14 cellular contexts compared by ENCODE assay signal in genomic region chr10:3911241-3911640, GRCh38.
DNase-seq lines count a peak whose midpoint lies in the region; ATAC-seq and TF ChIP-seq lines count a peak whose summit lies in the region.
"Had no signal": no experiment of that assay in that cellular context is flagged by ENCODE, and none has a peak within 500 bp of the region (broad histone marks: within the 10 kb centered on the region; RNA-seq: fewer than 3 reads in every experiment).

No MANE protein-coding gene starts in this region.

- ATAC-seq in heart right ventricle (no peak), HG02870 (IDR thresholded peaks at IDR 0.05; ENCODE audit: unreplicated experiment) (no peak)

- TF ChIP-seq CTCF in heart right ventricle (IDR thresholded peaks at IDR 0.05) (no peak), coronary artery (IDR thresholded peaks at IDR 0.05) (no peak)

- peak overlapping the region in 4 of 10 donors; percentile 48 to 57 (median 50) for H3K4me3 ChIP-seq in heart right ventricle
- H3K4me3 ChIP-seq in muscle layer of duodenum (ENCODE audit: low read depth in 1 of 2, low read length in 2 of 2), result peak overlapping the region in 1 of 2 donors; percentile 22
- H3K4me3 ChIP-seq in stomach smooth muscle (ENCODE audit: low read length in 2 of 2), result peak overlapping the region; percentile 12 to 70
- no peak overlapping the region for H3K4me3 ChIP-seq in coronary artery
- H3K4me3 ChIP-seq: BLaER1 treated with 17β-estradiol and CSF1 and Interleukin-3, amounts not matched to agents 10 nM and 100 nM had no signal

- no peaks in the 10 kb centered on the region for H3K27me3 ChIP-seq in heart right ventricle
- no peaks in the 10 kb centered on the region for H3K27me3 ChIP-seq in muscle layer of duodenum (ENCODE audit: low read depth, low read length)
- no peaks in the 10 kb centered on the region for H3K27me3 ChIP-seq in stomach smooth muscle (ENCODE audit: control insufficient read depth in 1 of 2, insufficient read depth in 2 of 2, low read length in 2 of 2)
- H3K27me3 ChIP-seq: BLaER1 treated with 17β-estradiol and CSF1 and Interleukin-3, amounts not matched to agents 10 nM and 100 nM had no signal

- intact Hi-C loops in heart right ventricle (cut with DNase I), result loop anchor here in 5 of 10 donors (5.0 to 10.0 kb wide), 7 partner anchors 99 to 174 kb away; partner anchors contain the start of gene KLF6 (in 2 of the 5)
- intact Hi-C loops in cardiac septum (cut with DNase I), result loop anchor here (5.0 to 10.0 kb wide), 3 partner anchors 124 to 754 kb away; partner anchors contain the start of gene KLF6

- DNase-seq in heart right ventricle (no peak), cardiac septum (ENCODE audit: low spot score) (no peak), epithelial cell of prostate (ENCODE audit: low read depth, low spot score) (no peak), coronary artery (ENCODE audit: low spot score) (no peak)
- DNase-seq in effector CD8-positive, alpha-beta T cell (lab: John Stamatoyannopoulos, UW), result no peak
- DNase-seq: GF-D8, MM.1S, NCI-H1105, NCI-H187 treated with DMSO at 0.1 percent for 48 hours, NCI-H446 had no signal

- H3K9ac ChIP-seq in stomach smooth muscle (ENCODE audit: low read length in 2 of 2), result no peak overlapping the region
- H3K9ac ChIP-seq: BLaER1 treated with 17β-estradiol and CSF1 and Interleukin-3, amounts not matched to agents 10 nM and 100 nM had no signal

- H3K27ac ChIP-seq in heart right ventricle, result peak overlapping the region in 8 of 10 donors; percentile 46 to 90 (median 86)
- H3K27ac ChIP-seq in epithelial cell of prostate, result peak overlapping the region; percentile 34
- peak overlapping the region; percentile 86 for H3K27ac ChIP-seq in muscle layer of duodenum (ENCODE audit: low read length)
- H3K27ac ChIP-seq in stomach smooth muscle (ENCODE audit: low read length), result peak overlapping the region; percentile 49
- peak overlapping the region in 1 of 2 donors; percentile 53 for H3K27ac ChIP-seq in coronary artery
- H3K27ac ChIP-seq: BLaER1 treated with 17β-estradiol and CSF1 and Interleukin-3, amounts not matched to agents 10 nM and 100 nM had no signal

- WGBS in heart right ventricle, 2 donors, result 41 to 60% methylated on average over 6 of the region's 6 CpGs

- H3K36me3 ChIP-seq in heart right ventricle (no peaks in the 10 kb centered on the region), muscle layer of duodenum (ENCODE audit: control insufficient read depth in 1 of 2, insufficient read depth in 2 of 2, low read length in 2 of 2) (no peaks in the 10 kb centered on the region), stomach smooth muscle (ENCODE audit: control insufficient read depth in 2 of 2, insufficient read depth in 2 of 2, low read length in 2 of 2) (no peaks in the 10 kb centered on the region)
- H3K36me3 ChIP-seq: BLaER1 treated with 17β-estradiol and CSF1 and Interleukin-3, amounts not matched to agents 10 nM and 100 nM had no signal

- H3K9me3 ChIP-seq in heart right ventricle (peaks cover 0 to under 1% (median 0%) of the 10 kb centered on the region in 11 donors), muscle layer of duodenum (ENCODE audit: control insufficient read depth in 1 of 2, low read length in 2 of 2) (no peaks in the 10 kb centered on the region), stomach smooth muscle (ENCODE audit: control insufficient read depth in 2 of 2, low read length in 2 of 2) (no peaks in the 10 kb centered on the region)
- H3K9me3 ChIP-seq: BLaER1 treated with 17β-estradiol and CSF1 and Interleukin-3, amounts not matched to agents 10 nM and 100 nM had no signal

- H3K4me1 ChIP-seq in heart right ventricle (peaks cover 0 to 13% (median 7%) of the 10 kb centered on the region in 9 donors), muscle layer of duodenum (ENCODE audit: control insufficient read depth in 1 of 2, insufficient read depth in 2 of 2, low read length in 2 of 2) (no peaks in the 10 kb centered on the region), stomach smooth muscle (ENCODE audit: control insufficient read depth, insufficient read depth, low read length) (peaks cover 29% of the 10 kb centered on the region)
- H3K4me1 ChIP-seq: BLaER1 treated with 17β-estradiol and CSF1 and Interleukin-3, amounts not matched to agents 10 nM and 100 nM had no signal
